In genomic region chr3:150945226-150945625, GRCh38 we compare ENCODE assay signal across 19 cellular contexts. TPM values are rescaled to one million over a fixed set of nuclear protein-coding genes. Genes with fewer than 3 reads are reported as not detected.
DNase-seq lines count a peak whose midpoint lies in the region; ATAC-seq and TF ChIP-seq lines count a peak whose summit lies in the region.
"Had no signal": no experiment of that assay in that cellular context is flagged by ENCODE, and none has a peak within 500 bp of the region (broad histone marks: within the 10 kb centered on the region; RNA-seq: fewer than 3 reads in every experiment).

No MANE protein-coding gene starts in this region.

- DNase-seq in AG08395 (ENCODE audit: low spot score) (peak; percentile 77), HT1080 (ENCODE audit: low read depth) (peak; percentile 72), brain microvascular endothelial cell (peak; percentile 82), glomerular visceral epithelial cell (ENCODE audit: extremely low spot score) (peak; percentile 61), vagina (ENCODE audit: extremely low spot score in 2 of 2) (no peak), NCI-H2107 (lab: John Stamatoyannopoulos, UW) (no peak)
- no peak for DNase-seq in stimulated activated naive CD4-positive, alpha-beta T cell (lab: John Stamatoyannopoulos, UW)
- DNase-seq: activated CD4-positive, alpha-beta T cell treated with anti-CD3 and anti-CD28 coated beads, Interleukin-2, amount 50 U/mL, for 1 hour; activated naive CD8-positive, alpha-beta T cell treated with anti-CD3 and anti-CD28 coated beads for 36 hours; Caco-2; lower lobe of right lung; NCI-H1048; NCI-H2171; stimulated activated CD4-positive, alpha-beta T cell treated with anti-CD3 and anti-CD28 coated beads, Interleukin-1b, Interleukin-23, amount 100 ng/mL, for 48 hours; T-helper 9 cell had no signal

- in situ Hi-C loops in brain microvascular endothelial cell (cut with HindIII; ENCODE audit: low pct_ligation_motif_present, low sequenced_read_pairs), result no loop called here

- no peak for ATAC-seq in GM19035 (IDR thresholded peaks at IDR 0.05; ENCODE audit: unreplicated experiment)
- ATAC-seq: lower lobe of right lung had no signal

- H3K9me3 ChIP-seq in vagina, result no peaks in the 10 kb centered on the region
- H3K9me3 ChIP-seq: Caco-2, lower lobe of right lung had no signal

- H3K27me3 ChIP-seq in brain microvascular endothelial cell (replicated peaks) (peaks cover 2% of the 10 kb centered on the region), vagina (no peaks in the 10 kb centered on the region)

- H3K4me1 ChIP-seq in vagina, result no peaks in the 10 kb centered on the region
- H3K4me1 ChIP-seq: Caco-2, lower lobe of right lung had no signal

- TF ChIP-seq CTCF in brain microvascular endothelial cell (IDR thresholded peaks at IDR 0.05; ENCODE audit: low read depth, low read length, missing control alignments) (no peak), vagina (IDR thresholded peaks at IDR 0.05) (no peak)

- H3K27ac ChIP-seq in brain microvascular endothelial cell, result no peak overlapping the region
- no peak overlapping the region for H3K27ac ChIP-seq in vagina
- H3K27ac ChIP-seq: lower lobe of right lung had no signal

- H3K36me3 ChIP-seq in brain microvascular endothelial cell (replicated peaks) (no peaks in the 10 kb centered on the region), vagina (no peaks in the 10 kb centered on the region)
- H3K36me3 ChIP-seq: lower lobe of right lung had no signal

- intact Hi-C loops in vagina (cut with DNase I), result no loop called here

- no peak for TF ChIP-seq POLR2A in vagina (IDR thresholded peaks at IDR 0.05)

- H3K4me3 ChIP-seq in brain microvascular endothelial cell (ENCODE audit: low read depth, low read length) (no peak overlapping the region), vagina (no peak overlapping the region)
- H3K4me3 ChIP-seq: lower lobe of right lung had no signal

RNA-seq across cellular contexts. Expression of gene CLRN1, which starts 27.3 kb away (rescaled TPM):
- not detected in 2 replicates for total RNA-seq in HT1080 (2014; rRNA removed; shearing (Covaris generic))
- not detected in 2 replicates for polyA plus RNA-seq in HT1080 (2015; cell fraction: cytosol; rRNA removed)
- polyA plus RNA-seq in HT1080 (2015; cell fraction: nucleus; rRNA removed), result not detected in 2 replicates
- total RNA-seq in vagina, result not detected
- total RNA-seq: A673; activated naive CD8-positive, alpha-beta T cell treated with anti-CD3 and anti-CD28 coated beads for 36 hours; Caco-2; lower lobe of right lung had no signal
- polyA plus RNA-seq: esophagus had no signal

RNA-seq across cellular contexts. Expression of gene MINDY4B, which starts 40.0 kb away (rescaled TPM):
- not detected in 2 replicates for total RNA-seq in HT1080 (2014; rRNA removed; shearing (Covaris generic))
- not detected in 2 replicates for polyA plus RNA-seq in HT1080 (2015; cell fraction: cytosol; rRNA removed)
- polyA plus RNA-seq in HT1080 (2015; cell fraction: nucleus; rRNA removed), result not detected in 2 replicates
- total RNA-seq in vagina, result not detected
- total RNA-seq: A673; activated naive CD8-positive, alpha-beta T cell treated with anti-CD3 and anti-CD28 coated beads for 36 hours; Caco-2; lower lobe of right lung had no signal
- polyA plus RNA-seq: esophagus, thymus had no signal

Comparison
In these comparisons a context has a peak if more than half of its experiments do, and no peak if none do; other contexts are left out.
1. DNase-seq: peak in AG08395 (single experiment), HT1080 (single experiment), brain microvascular endothelial cell (single experiment) and glomerular visceral epithelial cell (single experiment); none in vagina (0 of 2), stimulated activated naive CD4-positive, alpha-beta T cell (0 of 6) and NCI-H2107 (single experiment).